21 cellular contexts compared by ENCODE assay signal in genomic region chr3:13085081-13085845, GRCh38.
"Had no signal": no experiment of that assay in that cellular context is flagged by ENCODE, and none has a peak within 500 bp of the region (broad histone marks: within the 10 kb centered on the region; RNA-seq: fewer than 3 reads in every experiment).

No MANE protein-coding gene starts in this region.

- H3K9me3 Mint-ChIP-seq: activated CD8-positive, alpha-beta T cell treated with anti-CD3 and anti-CD28 coated beads for 36 hours; activated T-helper 2 cell treated with anti-CD3 and anti-CD28 coated beads, Interferon-gamma antibody, Interleukin-2, Interleukin-4, amounts not matched to agents 10 μg/mL and 5 μg/mL and 100 μg/mL, durations not matched to agents 14 hours and 24 hours and 36 hours; neural crest cell had no signal

- H3K27me3 Mint-ChIP-seq: activated CD8-positive, alpha-beta T cell treated with anti-CD3 and anti-CD28 coated beads for 36 hours had no signal

- H3K36me3 ChIP-seq: adrenal gland, breast epithelium, left ventricle myocardium inferior, prostate gland, right atrium auricular region, upper lobe of right lung had no signal

- H3K4me3 ChIP-seq: adrenal gland, breast epithelium, left ventricle myocardium inferior, prostate gland, right atrium auricular region, skin epidermis, testis, upper lobe of right lung had no signal

- H3K4me1 ChIP-seq: breast epithelium, prostate gland, upper lobe of right lung had no signal

- H3K36me3 Mint-ChIP-seq: immature natural killer cell had no signal

- H3K27ac Mint-ChIP-seq: activated CD8-positive, alpha-beta T cell treated with anti-CD3 and anti-CD28 coated beads for 36 hours; activated T-helper 2 cell treated with anti-CD3 and anti-CD28 coated beads, Interferon-gamma antibody, Interleukin-2, Interleukin-4, amounts not matched to agents 10 μg/mL and 5 μg/mL and 100 μg/mL, durations not matched to agents 14 hours and 24 hours and 36 hours; immature natural killer cell had no signal

- ATAC-seq: activated CD8-positive, alpha-beta T cell treated with anti-CD3 and anti-CD28 coated beads for 36 hours; esophagus mucosa; upper lobe of right lung had no signal

- DNase-seq: activated CD4-positive, alpha-beta T cell treated with anti-CD3 and anti-CD28 coated beads for 48 hours; activated CD4-positive, CD25-positive, alpha-beta regulatory T cell; activated CD8-positive, alpha-beta T cell treated with anti-CD3 and anti-CD28 coated beads for 36 hours; activated naive CD4-positive, alpha-beta T cell treated with anti-CD3 and anti-CD28 coated beads, Interleukin-2, amount 50 U/mL, for 16 hours; activated T-cell treated with anti-CD3 and anti-CD28 coated beads, Interleukin-2, amount 50 U/mL, for 1 hour; adrenal gland; cortex of kidney; immature natural killer cell; kidney glomerular epithelial cell; left ventricle myocardium inferior; stimulated activated CD4-positive, alpha-beta T cell treated with anti-CD3 and anti-CD28 coated beads, Interleukin-15, amount 100 ng/mL, for 24 hours; stimulated activated CD4-positive, alpha-beta T cell treated with anti-CD3 and anti-CD28 coated beads, Interleukin-4, amount 100 ng/mL, for 1 hour; testis; upper lobe of right lung had no signal

- H3K27me3 ChIP-seq: adrenal gland, breast epithelium, right atrium auricular region, testis, upper lobe of right lung had no signal

- H3K4me3 Mint-ChIP-seq: activated CD8-positive, alpha-beta T cell treated with anti-CD3 and anti-CD28 coated beads for 36 hours; immature natural killer cell; neural crest cell had no signal

- H3K27ac ChIP-seq: adrenal gland, breast epithelium, left ventricle myocardium inferior, prostate gland, right atrium auricular region, testis, upper lobe of right lung had no signal

- H3K9me3 ChIP-seq: adrenal gland, breast epithelium, left ventricle myocardium inferior, prostate gland, right atrium auricular region, testis, upper lobe of right lung had no signal
